1 cellular context compared by ENCODE assay signal in the genomic region with DNA sequence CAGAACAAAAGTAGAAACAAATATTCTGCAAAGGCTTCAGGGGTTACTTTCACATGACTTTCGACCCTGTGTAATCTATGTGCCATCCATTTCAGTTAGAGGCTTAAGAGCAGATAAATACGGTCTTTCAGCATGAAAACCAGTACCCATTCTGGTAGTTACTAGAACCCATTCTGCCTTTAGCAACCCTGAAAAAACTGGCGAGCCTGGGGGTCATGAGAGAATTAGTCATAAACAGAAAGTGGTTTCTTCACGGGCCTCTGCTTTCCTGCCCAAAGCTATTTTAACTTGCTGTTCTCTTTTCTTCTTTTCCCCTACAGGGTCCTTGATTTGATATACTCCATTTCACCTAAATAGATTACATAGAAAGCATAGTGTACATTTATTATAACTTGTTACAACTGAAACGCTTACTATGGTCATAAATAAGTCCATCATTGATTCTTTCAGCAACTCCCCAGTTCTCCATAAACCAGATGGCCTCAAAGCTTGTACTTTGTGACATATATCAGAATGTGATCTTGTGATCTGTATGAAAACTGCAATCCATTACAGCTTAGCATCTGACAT.
TF ChIP-seq lines count a peak whose summit lies in the region.

No MANE protein-coding gene starts in this region.

TF ChIP-seq in GM12878, 131 proteins besides CTCF, POLR2A, EP300 and RAD21 (continued from another document and continues in another):
- TF ChIP-seq ZNF687 (IDR thresholded peaks at IDR 0.05) = no peak
- TF ChIP-seq SRF (IDR thresholded peaks at IDR 0.05; ENCODE audit: low read depth in 2 of 2, low read length in 2 of 2) = peak in 1 of 2 experiments; percentile 64; a peak in 1 of 4 replicates
- TF ChIP-seq CBX5 (IDR thresholded peaks at IDR 0.05; ENCODE audit: low read depth) = peak; percentile 95; the same call in 1 of the 2 replicates
- peak; percentile 97 for TF ChIP-seq NFIC (IDR thresholded peaks at IDR 0.05; ENCODE audit: low read depth, low read length)
- peak; percentile 99 for TF ChIP-seq ZNF217 (IDR thresholded peaks at IDR 0.05)
- peak; percentile 67; the same call in 1 of the 2 replicates for TF ChIP-seq MYB (IDR thresholded peaks at IDR 0.05; ENCODE audit: borderline replicate concordance, low read depth, low read length)
- peak; percentile 95 for TF ChIP-seq NR2F1 (conservative IDR thresholded peaks at IDR 0.05)
- peak; percentile 84 for TF ChIP-seq SP1 (IDR thresholded peaks at IDR 0.05; ENCODE audit: low read depth, low read length)
- peak; percentile 84 for TF ChIP-seq MTA2 (IDR thresholded peaks at IDR 0.05; ENCODE audit: low read depth)
- TF ChIP-seq PML (IDR thresholded peaks at IDR 0.05; ENCODE audit: low read length) = peak; percentile 84
- TF ChIP-seq, protein P1, sequence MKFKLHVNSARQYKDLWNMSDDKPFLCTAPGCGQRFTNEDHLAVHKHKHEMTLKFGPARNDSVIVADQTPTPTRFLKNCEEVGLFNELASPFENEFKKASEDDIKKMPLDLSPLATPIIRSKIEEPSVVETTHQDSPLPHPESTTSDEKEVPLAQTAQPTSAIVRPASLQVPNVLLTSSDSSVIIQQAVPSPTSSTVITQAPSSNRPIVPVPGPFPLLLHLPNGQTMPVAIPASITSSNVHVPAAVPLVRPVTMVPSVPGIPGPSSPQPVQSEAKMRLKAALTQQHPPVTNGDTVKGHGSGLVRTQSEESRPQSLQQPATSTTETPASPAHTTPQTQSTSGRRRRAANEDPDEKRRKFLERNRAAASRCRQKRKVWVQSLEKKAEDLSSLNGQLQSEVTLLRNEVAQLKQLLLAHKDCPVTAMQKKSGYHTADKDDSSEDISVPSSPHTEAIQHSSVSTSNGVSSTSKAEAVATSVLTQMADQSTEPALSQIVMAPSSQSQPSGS (IDR thresholded peaks at IDR 0.05; ENCODE audit: low read length) = peak; percentile 94
- peak; percentile 79 to 84 for TF ChIP-seq BHLHE40 (IDR thresholded peaks at IDR 0.05; ENCODE audit: borderline replicate concordance in 1 of 2, low read depth in 2 of 2, low read length in 1 of 2)
- peak; percentile 82; the same call in 1 of the 2 replicates for TF ChIP-seq ASH2L (IDR thresholded peaks at IDR 0.05; ENCODE audit: borderline replicate concordance, low read depth)
- TF ChIP-seq, protein P2, sequence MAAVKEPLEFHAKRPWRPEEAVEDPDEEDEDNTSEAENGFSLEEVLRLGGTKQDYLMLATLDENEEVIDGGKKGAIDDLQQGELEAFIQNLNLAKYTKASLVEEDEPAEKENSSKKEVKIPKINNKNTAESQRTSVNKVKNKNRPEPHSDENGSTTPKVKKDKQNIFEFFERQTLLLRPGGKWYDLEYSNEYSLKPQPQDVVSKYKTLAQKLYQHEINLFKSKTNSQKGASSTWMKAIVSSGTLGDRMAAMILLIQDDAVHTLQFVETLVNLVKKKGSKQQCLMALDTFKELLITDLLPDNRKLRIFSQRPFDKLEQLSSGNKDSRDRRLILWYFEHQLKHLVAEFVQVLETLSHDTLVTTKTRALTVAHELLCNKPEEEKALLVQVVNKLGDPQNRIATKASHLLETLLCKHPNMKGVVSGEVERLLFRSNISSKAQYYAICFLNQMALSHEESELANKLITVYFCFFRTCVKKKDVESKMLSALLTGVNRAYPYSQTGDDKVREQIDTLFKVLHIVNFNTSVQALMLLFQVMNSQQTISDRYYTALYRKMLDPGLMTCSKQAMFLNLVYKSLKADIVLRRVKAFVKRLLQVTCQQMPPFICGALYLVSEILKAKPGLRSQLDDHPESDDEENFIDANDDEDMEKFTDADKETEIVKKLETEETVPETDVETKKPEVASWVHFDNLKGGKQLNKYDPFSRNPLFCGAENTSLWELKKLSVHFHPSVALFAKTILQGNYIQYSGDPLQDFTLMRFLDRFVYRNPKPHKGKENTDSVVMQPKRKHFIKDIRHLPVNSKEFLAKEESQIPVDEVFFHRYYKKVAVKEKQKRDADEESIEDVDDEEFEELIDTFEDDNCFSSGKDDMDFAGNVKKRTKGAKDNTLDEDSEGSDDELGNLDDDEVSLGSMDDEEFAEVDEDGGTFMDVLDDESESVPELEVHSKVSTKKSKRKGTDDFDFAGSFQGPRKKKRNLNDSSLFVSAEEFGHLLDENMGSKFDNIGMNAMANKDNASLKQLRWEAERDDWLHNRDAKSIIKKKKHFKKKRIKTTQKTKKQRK (IDR thresholded peaks at IDR 0.05; ENCODE audit: low read depth, low read length) = 0 out of 2 replicates have a peak, but pooled peaks have one; percentile 8
- peak; percentile 49; the same call in 1 of the 2 replicates for TF ChIP-seq POLR2AphosphoS5 (IDR thresholded peaks at IDR 0.05; ENCODE audit: low read length)
- peak; percentile 77 for TF ChIP-seq CUX1 (IDR thresholded peaks at IDR 0.05; ENCODE audit: insufficient replicate concordance, low read depth, low read length)
- TF ChIP-seq BMI1 (IDR thresholded peaks at IDR 0.05; ENCODE audit: borderline replicate concordance) = peak; percentile 69; the same call in 1 of the 2 replicates
- TF ChIP-seq TCF7 (IDR thresholded peaks at IDR 0.05; ENCODE audit: borderline replicate concordance) = peak; percentile 32; the same call in 1 of the 2 replicates
- TF ChIP-seq GATAD2B (conservative IDR thresholded peaks at IDR 0.05; ENCODE audit: low read depth) = peak; percentile 79; the same call in 1 of the 2 replicates
- no peak for TF ChIP-seq SUZ12 (IDR thresholded peaks at IDR 0.05; ENCODE audit: unreplicated experiment)
- peak; percentile 53; the same call in 1 of the 2 replicates for TF ChIP-seq YY1 (IDR thresholded peaks at IDR 0.05; ENCODE audit: low read depth, low read length)
- peak; percentile 77; the same call in 1 of the 2 replicates for TF ChIP-seq RBBP5 (conservative IDR thresholded peaks at IDR 0.05)
- TF ChIP-seq RCOR1 (conservative IDR thresholded peaks at IDR 0.05; ENCODE audit: low read depth, low read length) = peak; percentile 65; the same call in 1 of the 2 replicates
- TF ChIP-seq HSF1 (IDR thresholded peaks at IDR 0.05; ENCODE audit: low read depth, low read length) = peak; percentile 92
- TF ChIP-seq NR2C1 (IDR thresholded peaks at IDR 0.05) = 0 out of 2 replicates have a peak, but pooled peaks have one; percentile 31
- peak; percentile 97 for TF ChIP-seq PAX5 (IDR thresholded peaks at IDR 0.05; ENCODE audit: borderline replicate concordance, low read depth, low read length)
- no peak for TF ChIP-seq EGR1 (IDR thresholded peaks at IDR 0.05; ENCODE audit: borderline replicate concordance in 1 of 2, low read depth in 2 of 2, low read length in 2 of 2)
- peak; percentile 94 for TF ChIP-seq DPF2 (IDR thresholded peaks at IDR 0.05)
- TF ChIP-seq RUNX3 (IDR thresholded peaks at IDR 0.05; ENCODE audit: low read length) = peak; percentile 96
- no peak for TF ChIP-seq MAX (IDR thresholded peaks at IDR 0.05; ENCODE audit: low read depth, low read length)
- peak; percentile 61; the same call in 1 of the 2 replicates for TF ChIP-seq MXI1 (IDR thresholded peaks at IDR 0.05; ENCODE audit: low read depth, low read length)
- peak; percentile 98 for TF ChIP-seq JUNB (IDR thresholded peaks at IDR 0.05)
- TF ChIP-seq ZBED1 (IDR thresholded peaks at IDR 0.05; ENCODE audit: borderline replicate concordance) = peak; percentile 92
- peak; percentile 97 for TF ChIP-seq BCL11A (IDR thresholded peaks at IDR 0.05; ENCODE audit: low read depth, low read length)
- TF ChIP-seq MEF2A (IDR thresholded peaks at IDR 0.05; ENCODE audit: insufficient read depth, low read depth, low read length) = peak; percentile 95
- peak; percentile 68; the same call in 1 of the 2 replicates for TF ChIP-seq BACH1 (IDR thresholded peaks at IDR 0.05; ENCODE audit: borderline replicate concordance)
- TF ChIP-seq EED (IDR thresholded peaks at IDR 0.05; ENCODE audit: low read depth) = peak; percentile 89
- peak; percentile 62; the same call in 1 of the 2 replicates for TF ChIP-seq TCF12 (IDR thresholded peaks at IDR 0.05; ENCODE audit: low read depth, low read length)
- no peak for TF ChIP-seq E2F8 (IDR thresholded peaks at IDR 0.05; ENCODE audit: low read depth, partially characterized antibody)
